Comparison of ENCODE assay signal across 8 cellular contexts in the genomic region with DNA sequence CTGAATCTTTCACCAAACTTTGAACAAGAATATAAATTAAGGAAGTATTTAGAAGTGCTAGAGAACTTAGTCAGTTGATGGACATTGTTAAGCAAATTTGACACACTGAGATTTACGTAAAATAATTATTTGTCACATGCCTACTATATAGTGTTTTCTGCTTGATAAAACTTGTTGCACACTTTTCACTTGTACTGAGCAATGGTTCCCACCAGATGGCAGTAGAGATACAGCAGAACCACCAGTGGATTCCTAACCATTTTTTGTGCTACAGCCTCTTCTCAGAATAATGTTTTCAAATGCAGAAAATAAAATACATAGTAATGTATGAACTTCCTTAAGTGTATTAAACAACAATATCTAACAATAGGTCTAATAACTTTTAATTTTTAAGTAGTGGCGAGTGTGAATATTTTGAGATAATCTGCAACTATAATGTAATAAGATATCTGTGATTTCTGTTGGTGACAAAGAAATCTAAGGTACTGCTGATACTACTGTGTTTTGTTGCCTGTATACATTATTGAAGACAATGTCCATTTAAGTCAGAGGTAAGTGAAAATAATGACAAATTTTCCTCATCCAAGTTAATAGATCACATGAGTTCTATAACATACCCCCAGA.
A peak's percentile ranks its signal among the peaks of the same experiment; 100 is the strongest.
DNase-seq lines count a peak whose midpoint lies in the region; ATAC-seq, FAIRE-seq and TF ChIP-seq lines count a peak whose summit lies in the region.

No MANE protein-coding gene starts in this region.

- peaks cover 0 to 3% of the 10 kb centered on the region in 2 donors for H3K36me3 ChIP-seq in kidney (ENCODE audit: control insufficient read depth in 1 of 2, insufficient read depth in 2 of 2, low read length in 2 of 2)

- no peak overlapping the region for H3K27ac ChIP-seq in kidney (ENCODE audit: low read depth in 2 of 2, low read length in 2 of 2)

- FAIRE-seq in kidney (lab: Jason Lieb, UNC) (peak; percentile 96), urothelium cell line (lab: Jason Lieb, UNC) (no peak)

- H3K4me3 ChIP-seq in astrocyte of the spinal cord (ENCODE audit: low read depth, low read length) (no peak overlapping the region), kidney (ENCODE audit: low read length in 2 of 2) (no peak overlapping the region)

- intact Hi-C loops in kidney (cut with DNase I), result no loop called here

- no peaks in the 10 kb centered on the region for H3K4me1 ChIP-seq in kidney (ENCODE audit: control insufficient read depth in 1 of 2, insufficient read depth in 1 of 2, low read depth in 1 of 2, low read length in 2 of 2)

- no peak overlapping the region for H3K9ac ChIP-seq in kidney (ENCODE audit: low read length in 2 of 2)

- peak; percentile 8 for DNase-seq in activated gamma-delta T cell treated with Interleukin-2 at 50 U/mL for 16 hours
- DNase-seq in activated gamma-delta T cell (lab: John Stamatoyannopoulos, UW), result no peak
- peak; percentile 7 for DNase-seq in LoVo (ENCODE audit: low spot score)
- DNase-seq in astrocyte of the spinal cord (ENCODE audit: low read depth, low spot score), result peak; percentile 33
- DNase-seq in kidney, result no peak
- DNase-seq in urothelium cell line (ENCODE audit: low spot score), result peak; percentile 27

- in situ Hi-C loops in astrocyte of the spinal cord (cut with HindIII; ENCODE audit: low sequenced_read_pairs), result no loop called here

- H3K9me3 ChIP-seq in kidney (ENCODE audit: control insufficient read depth in 1 of 2, low read length in 2 of 2), result no peaks in the 10 kb centered on the region

- TF ChIP-seq CTCF in astrocyte of the spinal cord (IDR thresholded peaks at IDR 0.05; ENCODE audit: low read depth, low read length), result peak; percentile 87
- TF ChIP-seq CTCF in kidney (IDR thresholded peaks at IDR 0.05; ENCODE audit: borderline replicate concordance, extremely low read depth, insufficient read depth), result peak; percentile 44

- peak; percentile 90 for ATAC-seq in GM21717 (IDR thresholded peaks at IDR 0.05; ENCODE audit: unreplicated experiment)
- no peak for ATAC-seq in GM19328 (IDR thresholded peaks at IDR 0.05; ENCODE audit: unreplicated experiment)

Comparison
In these comparisons a context has a peak if more than half of its experiments do, and no peak if none do; other contexts are left out.
1. DNase-seq: peak in activated gamma-delta T cell treated with Interleukin-2 at 50 U/mL for 16 hours (single experiment), LoVo (single experiment), astrocyte of the spinal cord (single experiment) and urothelium cell line (single experiment); none in activated gamma-delta T cell (single experiment) and kidney (single experiment).